Comparison of ENCODE assay signal across 17 cellular contexts in genomic region chr12:3837049-3837448, GRCh38. TPM values are rescaled to one million over a fixed set of nuclear protein-coding genes. Genes with fewer than 3 reads are reported as not detected.
A peak's percentile ranks its signal among the peaks of the same experiment; 100 is the strongest.
DNase-seq lines count a peak whose midpoint lies in the region; ATAC-seq and TF ChIP-seq lines count a peak whose summit lies in the region.
"Had no signal": no experiment of that assay in that cellular context is flagged by ENCODE, and none has a peak within 500 bp of the region (broad histone marks: within the 10 kb centered on the region; RNA-seq: fewer than 3 reads in every experiment).

No MANE protein-coding gene starts in this region.

- H4K20me1 ChIP-seq in DOHH2 (ENCODE audit: control insufficient read depth, insufficient read depth, low read depth, low read length): no peaks in the 10 kb centered on the region

- intact Hi-C loops in dorsolateral prefrontal cortex (cut with DNase I): no loop called here

- H3K27me3 ChIP-seq in DOHH2 (ENCODE audit: control insufficient read depth, low read length) (no peaks in the 10 kb centered on the region), dorsolateral prefrontal cortex (no peaks in the 10 kb centered on the region)
- H3K27me3 ChIP-seq: esophagus squamous epithelium, tibial artery had no signal

- H3K79me2 ChIP-seq in DOHH2 (ENCODE audit: control insufficient read depth, low read length): peaks cover 29% of the 10 kb centered on the region

- peak; percentile 64 for TF ChIP-seq CTCF in DOHH2 (IDR thresholded peaks at IDR 0.05; ENCODE audit: low read depth, low read length, poor library complexity, severe bottlenecking)
- peak; percentile 49 for TF ChIP-seq CTCF in GM12872 (IDR thresholded peaks at IDR 0.05; ENCODE audit: insufficient read depth, low read depth, low read length)
- no peak for TF ChIP-seq CTCF in dorsolateral prefrontal cortex (IDR thresholded peaks at IDR 0.05 in 54 of 56, conservative IDR thresholded peaks at IDR 0.05 in 2 of 56; ENCODE audit: low read depth in 1 of 56, partially characterized antibody in 56 of 56)

- H3K4me2 ChIP-seq in DOHH2 (ENCODE audit: low read length): peak overlapping the region; percentile 85

- peak overlapping the region; percentile 97 for H3K27ac ChIP-seq in DOHH2 (ENCODE audit: low read depth, low read length)
- no peak overlapping the region for H3K27ac ChIP-seq in dorsolateral prefrontal cortex
- H3K27ac ChIP-seq: coronary artery, esophagus squamous epithelium, tibial artery had no signal

- no peak for ATAC-seq in HG03280 (IDR thresholded peaks at IDR 0.05; ENCODE audit: unreplicated experiment)
- ATAC-seq: left ventricle myocardium superior; naive thymus-derived CD4-positive, alpha-beta T cell had no signal

- H3K4me3 ChIP-seq in DOHH2 (ENCODE audit: low read length) (peak overlapping the region; percentile 67), dorsolateral prefrontal cortex (no peak overlapping the region)
- H3K4me3 ChIP-seq: coronary artery, esophagus squamous epithelium, tibial artery had no signal

- no peaks in the 10 kb centered on the region for H3K9me3 ChIP-seq in DOHH2 (ENCODE audit: control insufficient read depth, insufficient read depth, low read length)
- H3K9me3 ChIP-seq: esophagus squamous epithelium, tibial artery had no signal

- peaks cover 72% of the 10 kb centered on the region for H3K4me1 ChIP-seq in DOHH2 (ENCODE audit: control insufficient read depth, low read length)
- H3K4me1 ChIP-seq: tibial artery had no signal

- peaks cover 26% of the 10 kb centered on the region for H3F3A ChIP-seq in DOHH2 (ENCODE audit: control insufficient read depth, insufficient read depth)

- H3K9me2 ChIP-seq in DOHH2 (replicated peaks; ENCODE audit: control insufficient read depth, low read length): no peaks in the 10 kb centered on the region

- no peaks in the 10 kb centered on the region for H3K36me3 ChIP-seq in DOHH2 (ENCODE audit: control insufficient read depth, low read length)
- H3K36me3 ChIP-seq: esophagus squamous epithelium, tibial artery had no signal

- peak; percentile 12 for DNase-seq in OCI-M1 (lab: John Stamatoyannopoulos, UW)
- DNase-seq in iPS-NIHi7 (ENCODE audit: extremely low spot score): peak; percentile 24
- no peak for DNase-seq in HuH-7.5 (ENCODE audit: low spot score)
- DNase-seq in dorsolateral prefrontal cortex: no peak
- DNase-seq: activated CD4-positive, CD25-positive, alpha-beta regulatory T cell; C1 segment of cervical spinal cord; DND-41; esophagus squamous epithelium; hypothalamus; left ventricle myocardium superior; naive thymus-derived CD4-positive, alpha-beta T cell; SW 1271; tibial artery had no signal

RNA-seq across cellular contexts. Expression of gene PARP11, which starts 36.1 kb away (rescaled TPM):
- total RNA-seq in dorsolateral prefrontal cortex: 10 to 100 TPM in 119 of 120 experiments, 1 to 10 TPM in 1; 8.8 to 22.3 (median 16.0) TPM

Comparison
In these comparisons a context has a peak if more than half of its experiments do, and no peak if none do; other contexts are left out.
1. CTCF ChIP-seq: peak in DOHH2 (single experiment) and GM12872 (single experiment); none in dorsolateral prefrontal cortex (0 of 56).
2. DNase-seq: peak in OCI-M1 (single experiment) and iPS-NIHi7 (single experiment); none in HuH-7.5 (single experiment) and dorsolateral prefrontal cortex (0 of 10).